In genomic region chr4:55405073-55405472, GRCh38 we compare ENCODE assay signal across 17 cellular contexts. TPM values are rescaled to one million over a fixed set of nuclear protein-coding genes. Genes with fewer than 3 reads are reported as not detected.
A peak's percentile ranks its signal among the peaks of the same experiment; 100 is the strongest.
DNase-seq lines count a peak whose midpoint lies in the region; ATAC-seq and TF ChIP-seq lines count a peak whose summit lies in the region.
"Had no signal": no experiment of that assay in that cellular context is flagged by ENCODE, and none has a peak within 500 bp of the region (broad histone marks: within the 10 kb centered on the region; RNA-seq: fewer than 3 reads in every experiment).

No MANE protein-coding gene starts in this region.

- H2AFZ ChIP-seq in smooth muscle cell (ENCODE audit: low read depth), result no peak overlapping the region

- no peak overlapping the region for H3K4me3 Mint-ChIP-seq in activated T-cell treated with anti-CD3 and anti-CD28 coated beads, Interleukin-2, amount 50 U/mL, for 72 hours
- H3K4me3 Mint-ChIP-seq in WTC11 (no peak overlapping the region), endothelial cell (ENCODE audit: unreplicated experiment) (peak overlapping the region; percentile 86)
- H3K4me3 Mint-ChIP-seq: B cell; CD4-positive, alpha-beta T cell; HFFc6 had no signal

- no peak for ATAC-seq in activated T-cell treated with anti-CD3 and anti-CD28 coated beads, Interleukin-2, amount 50 U/mL, for 72 hours (replicated peaks in 1 of 2)
- ATAC-seq in WTC11, result no peak

- TF ChIP-seq CTCF in WTC11 (IDR thresholded peaks at IDR 0.05) (no peak), endothelial cell (IDR thresholded peaks at IDR 0.05; ENCODE audit: unreplicated experiment) (no peak), smooth muscle cell (IDR thresholded peaks at IDR 0.05; ENCODE audit: borderline replicate concordance, insufficient read depth, poor library complexity, severe bottlenecking) (no peak)

- no peak overlapping the region for H3K9ac ChIP-seq in smooth muscle cell (ENCODE audit: low read depth)

- peaks cover 96% of the 10 kb centered on the region for H4K20me1 ChIP-seq in smooth muscle cell (ENCODE audit: low read depth)

- 97% methylated on average over 3 of the region's 3 CpGs for WGBS in smooth muscle cell (ENCODE audit: low lambda C conversion rate)

- peaks cover 17% of the 10 kb centered on the region for H3F3A ChIP-seq in smooth muscle cell (ENCODE audit: low read depth)

- no peaks in the 10 kb centered on the region for H3K27me3 Mint-ChIP-seq in activated T-cell treated with anti-CD3 and anti-CD28 coated beads, Interleukin-2, amount 50 U/mL, for 72 hours (ENCODE audit: low read depth)
- no peaks in the 10 kb centered on the region for H3K27me3 Mint-ChIP-seq in WTC11 (ENCODE audit: low read depth)
- peaks cover 3% of the 10 kb centered on the region for H3K27me3 Mint-ChIP-seq in endothelial cell (ENCODE audit: unreplicated experiment)
- H3K27me3 Mint-ChIP-seq: B cell; CD4-positive, alpha-beta T cell had no signal

- peak overlapping the region; percentile 56 for H3K27ac Mint-ChIP-seq in activated T-cell treated with anti-CD3 and anti-CD28 coated beads, Interleukin-2, amount 50 U/mL, for 72 hours
- H3K27ac Mint-ChIP-seq in WTC11 (peak overlapping the region; percentile 92), endothelial cell (ENCODE audit: unreplicated experiment) (peak overlapping the region; percentile 55)
- H3K27ac Mint-ChIP-seq: B cell; CD4-positive, alpha-beta T cell had no signal

- H3K9me3 ChIP-seq in smooth muscle cell (replicated peaks; ENCODE audit: low read depth), result no peaks in the 10 kb centered on the region
- H3K9me3 ChIP-seq: HAP-1 had no signal

- H3K4me1 ChIP-seq in smooth muscle cell (ENCODE audit: low read depth), result peaks cover 11% of the 10 kb centered on the region
- H3K4me1 ChIP-seq: HAP-1 had no signal

- no peak for DNase-seq in activated T-cell treated with anti-CD3 and anti-CD28 coated beads, Interleukin-2, amount 50 U/mL, for 72 hours
- DNase-seq in activated T-cell treated with anti-CD3 and anti-CD28 coated beads for 4 hours (no peak), WTC11 (ENCODE audit: low spot score) (no peak), endothelial cell (ENCODE audit: low spot score) (no peak), smooth muscle cell (lab: John Stamatoyannopoulos, UW; ENCODE audit: unreplicated experiment) (no peak), hepatic stellate cell (ENCODE audit: low spot score) (no peak), NCI-H1694 (lab: John Stamatoyannopoulos, UW) (no peak)
- DNase-seq: ACHN; C1 segment of cervical spinal cord; CD4-positive, alpha-beta T cell; DMS153; DMS79 treated with DMSO at 0.1 percent for 48 hours; GDM1; GOT3; HFFc6 had no signal

- peaks cover 45% of the 10 kb centered on the region for H3K4me1 Mint-ChIP-seq in activated T-cell treated with anti-CD3 and anti-CD28 coated beads, Interleukin-2, amount 50 U/mL, for 72 hours (ENCODE audit: low read depth)
- H3K4me1 Mint-ChIP-seq in WTC11 (peaks cover 29% of the 10 kb centered on the region), endothelial cell (ENCODE audit: unreplicated experiment) (peaks cover 45% of the 10 kb centered on the region)

- H3K27ac ChIP-seq in smooth muscle cell (ENCODE audit: low read depth), result peak overlapping the region; percentile 48

- POLR2A ChIA-PET in WTC11 (lab: Charles Lee), result no interaction called here

- H3K36me3 ChIP-seq in smooth muscle cell (ENCODE audit: low read depth), result peaks cover 10% of the 10 kb centered on the region

- peaks cover 13 to 44% of the 10 kb centered on the region in 2 donors for H3K36me3 Mint-ChIP-seq in activated T-cell treated with anti-CD3 and anti-CD28 coated beads, Interleukin-2, amount 50 U/mL, for 72 hours (ENCODE audit: insufficient read depth in 2 of 2)
- peaks cover 43% of the 10 kb centered on the region for H3K36me3 Mint-ChIP-seq in WTC11
- peaks cover 34% of the 10 kb centered on the region for H3K36me3 Mint-ChIP-seq in endothelial cell (ENCODE audit: low read depth, unreplicated experiment)

- H3K4me2 ChIP-seq in smooth muscle cell, result no peak overlapping the region

- H3K27me3 ChIP-seq in smooth muscle cell (ENCODE audit: low read depth), result no peaks in the 10 kb centered on the region

- CTCF ChIA-PET in WTC11 (lab: Charles Lee), result no interaction called here

- H3K79me2 ChIP-seq in smooth muscle cell (ENCODE audit: low read depth), result peaks cover 97% of the 10 kb centered on the region

- no peaks in the 10 kb centered on the region for H3K9me3 Mint-ChIP-seq in activated T-cell treated with anti-CD3 and anti-CD28 coated beads, Interleukin-2, amount 50 U/mL, for 72 hours
- H3K9me3 Mint-ChIP-seq in WTC11, result 0 out of 2 replicates have a peak, but pooled peaks cover 3% of the 10 kb centered on the region
- H3K9me3 Mint-ChIP-seq in endothelial cell (ENCODE audit: unreplicated experiment), result no peaks in the 10 kb centered on the region
- H3K9me3 Mint-ChIP-seq: CD4-positive, alpha-beta T cell; HFFc6 had no signal

- no peak overlapping the region for H3K4me3 ChIP-seq in smooth muscle cell
- H3K4me3 ChIP-seq: HAP-1 had no signal

TF ChIP-seq in WTC11, 78 proteins besides CTCF, POLR2A, EP300 and RAD21:
- TF ChIP-seq PRRX2 (CRISPR knock-in tag; IDR thresholded peaks at IDR 0.05) (no peak), AFF4 (CRISPR knock-in tag; IDR thresholded peaks at IDR 0.05; ENCODE audit: borderline replicate concordance) (no peak), EMX1 (CRISPR knock-in tag; IDR thresholded peaks at IDR 0.05) (no peak), TEAD1 (CRISPR knock-in tag; IDR thresholded peaks at IDR 0.05) (no peak), SMAD4 (CRISPR knock-in tag; IDR thresholded peaks at IDR 0.05) (no peak), TEAD4 (CRISPR knock-in tag; IDR thresholded peaks at IDR 0.05) (no peak), ZNF138 (CRISPR knock-in tag; conservative IDR thresholded peaks at IDR 0.05) (no peak), IRF2 (CRISPR knock-in tag; IDR thresholded peaks at IDR 0.05; ENCODE audit: borderline replicate concordance, low read depth) (no peak)

RNA-seq across cellular contexts. Expression of gene TMEM165, which starts 9.3 kb away (rescaled TPM):
- 10 to 100 TPM; 65.8 to 65.9 TPM for total RNA-seq in activated T-cell treated with anti-CD3 and anti-CD28 coated beads, Interleukin-2, amount 50 U/mL, for 72 hours
- 78.0 to 88.6 TPM (median 80.0 TPM) in 3 replicates for total RNA-seq in WTC11 (2021)
- total RNA-seq in endothelial cell (ENCODE audit: unreplicated experiment), result 197 TPM
- 235 and 266 TPM in 2 replicates for total RNA-seq in smooth muscle cell
- polyA plus RNA-seq in smooth muscle cell, result 167 and 178 TPM in 2 replicates

RNA-seq across cellular contexts. Expression of gene SRD5A3, which starts 59.0 kb away (rescaled TPM):
- total RNA-seq in activated T-cell treated with anti-CD3 and anti-CD28 coated beads, Interleukin-2, amount 50 U/mL, for 72 hours, result 10 to 100 TPM; 30.0 to 40.3 TPM
- total RNA-seq in WTC11 (2021) (24.0 to 27.2 TPM (median 26.5 TPM) in 3 replicates), endothelial cell (ENCODE audit: unreplicated experiment) (74.2 TPM), smooth muscle cell (9.9 and 18.1 TPM in 2 replicates)
- 33.2 and 37.3 TPM in 2 replicates for polyA plus RNA-seq in smooth muscle cell
